Comparison of ENCODE assay signal across 17 cellular contexts in the genomic region with DNA sequence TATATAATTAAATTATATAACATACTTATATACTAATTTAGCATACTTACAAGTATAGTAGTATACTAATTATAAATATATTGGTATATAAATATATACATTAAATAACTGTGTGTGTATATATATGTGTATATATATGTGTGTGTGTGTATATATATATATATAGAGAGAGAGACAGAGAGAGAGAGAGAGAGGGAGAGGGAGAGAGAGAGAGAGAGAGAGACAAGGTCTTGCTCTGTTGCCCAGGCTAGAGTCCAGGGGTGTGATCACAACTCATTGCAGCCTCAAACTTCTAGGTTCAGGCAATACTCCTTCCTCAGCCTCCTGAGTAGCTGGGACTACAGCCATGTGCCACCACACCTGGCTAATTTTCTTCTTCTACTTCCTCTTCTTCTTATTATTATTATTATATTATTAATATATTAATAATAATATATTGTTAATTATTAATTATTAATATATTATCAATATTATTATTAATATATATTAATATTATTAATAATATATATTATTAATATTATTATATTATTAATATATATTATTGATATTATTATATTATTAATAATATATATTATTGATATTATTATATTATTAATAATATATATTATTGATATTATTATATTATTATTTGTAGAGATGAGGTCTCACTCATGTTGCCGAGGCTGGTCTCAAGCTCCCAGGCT.
DNase-seq lines count a peak whose midpoint lies in the region; ATAC-seq, FAIRE-seq and TF ChIP-seq lines count a peak whose summit lies in the region.
"Had no signal": no experiment of that assay in that cellular context is flagged by ENCODE, and none has a peak within 500 bp of the region (broad histone marks: within the 10 kb centered on the region; RNA-seq: fewer than 3 reads in every experiment).

No MANE protein-coding gene starts in this region.

- peak; percentile 38 for DNase-seq in epithelial cell of esophagus (ENCODE audit: low read depth)
- DNase-seq in renal cortical epithelial cell (ENCODE audit: low read depth), result peak; percentile 10
- DNase-seq in prostate gland (ENCODE audit: low spot score), result no peak
- no peak for DNase-seq in NCI-H2107 (lab: John Stamatoyannopoulos, UW)
- no peak for DNase-seq in effector CD8-positive, alpha-beta T cell (lab: John Stamatoyannopoulos, UW)
- DNase-seq: AML-193; Caco-2; CD8-positive, alpha-beta memory T cell; DND-41; GF-D8; GOT3; H9; IMR-90 had no signal

- H3K27me3 ChIP-seq in prostate gland (replicated peaks; ENCODE audit: insufficient read depth), result no peaks in the 10 kb centered on the region
- H3K27me3 ChIP-seq: BLaER1 had no signal

- TF ChIP-seq POLR2A in prostate gland (IDR thresholded peaks at IDR 0.05), result no peak

- no peaks in the 10 kb centered on the region for H3K9me3 ChIP-seq in prostate gland
- H3K9me3 ChIP-seq: BLaER1, Caco-2 had no signal

- FAIRE-seq in G401.6 (lab: Jason Lieb, UNC) (peak; percentile 97), TTC549 (lab: Jason Lieb, UNC) (peak; percentile 98)

- ATAC-seq in GM18907 (IDR thresholded peaks at IDR 0.05; ENCODE audit: unreplicated experiment), result no peak

- H3K36me3 ChIP-seq in prostate gland, result no peaks in the 10 kb centered on the region
- H3K36me3 ChIP-seq: BLaER1 had no signal

- H3K27ac ChIP-seq in prostate gland, result no peak overlapping the region
- H3K27ac ChIP-seq: BLaER1 had no signal

- TF ChIP-seq CTCF in epithelial cell of esophagus (IDR thresholded peaks at IDR 0.05; ENCODE audit: insufficient read depth, low read depth, low read length, missing control alignments) (no peak), prostate gland (IDR thresholded peaks at IDR 0.05) (no peak)

- intact Hi-C loops in prostate gland (cut with DNase I), result no loop called here

- no peaks in the 10 kb centered on the region for H3K4me1 ChIP-seq in prostate gland (replicated peaks)
- H3K4me1 ChIP-seq: BLaER1, Caco-2 had no signal

- 96% methylated on average over 1 of the region's 1 CpG for WGBS in prostate gland

- no peak overlapping the region for H3K4me3 ChIP-seq in epithelial cell of esophagus (ENCODE audit: low read length)
- H3K4me3 ChIP-seq in prostate gland, result no peak overlapping the region
- H3K4me3 ChIP-seq: BLaER1 had no signal

Comparison
In these comparisons a context has a peak if more than half of its experiments do, and no peak if none do; other contexts are left out.
1. DNase-seq: peak in epithelial cell of esophagus (single experiment) and renal cortical epithelial cell (single experiment); none in prostate gland (single experiment), NCI-H2107 (single experiment) and effector CD8-positive, alpha-beta T cell (single experiment).